Comparison of ENCODE assay signal across 9 cellular contexts in genomic region chr4:73221734-73222133, GRCh38. TPM values are rescaled to one million over a fixed set of nuclear protein-coding genes. Genes with fewer than 3 reads are reported as not detected.
A peak's percentile ranks its signal among the peaks of the same experiment; 100 is the strongest.
DNase-seq lines count a peak whose midpoint lies in the region; ATAC-seq and TF ChIP-seq lines count a peak whose summit lies in the region.
"Had no signal": no experiment of that assay in that cellular context is flagged by ENCODE, and none has a peak within 500 bp of the region (broad histone marks: within the 10 kb centered on the region; RNA-seq: fewer than 3 reads in every experiment).

No MANE protein-coding gene starts in this region.

- POLR2A ChIA-PET in CD4-positive, alpha-beta memory T cell (lab: Charles Lee; ENCODE audit: partially characterized antibody), result interaction anchor here (3.7 kb wide), 1 partner anchor 37 kb away, joined by 38 read pairs; the partner anchor contains the start of gene ANKRD17

- intact Hi-C loops in CD4-positive, alpha-beta memory T cell (cut with micrococcal nuclease), result no loop called here

- no peaks in the 10 kb centered on the region for H3K27me3 Mint-ChIP-seq in CD4-positive, alpha-beta memory T cell
- no peaks in the 10 kb centered on the region for H3K27me3 Mint-ChIP-seq in central memory CD8-positive, alpha-beta T cell
- H3K27me3 Mint-ChIP-seq in nephron (ENCODE audit: low read depth), result no peaks in the 10 kb centered on the region

- H3K4me3 ChIP-seq in CD4-positive, alpha-beta memory T cell (ENCODE audit: low read length in 2 of 2), result no peak overlapping the region
- peak overlapping the region; percentile 67 for H3K4me3 ChIP-seq in LNCaP clone FGC (ENCODE audit: low read depth, low read length)
- H3K4me3 ChIP-seq: lung had no signal

- H3K9me3 Mint-ChIP-seq in CD4-positive, alpha-beta memory T cell, result no peaks in the 10 kb centered on the region
- H3K9me3 Mint-ChIP-seq in central memory CD8-positive, alpha-beta T cell, result no peaks in the 10 kb centered on the region
- H3K9me3 Mint-ChIP-seq in nephron, result no peaks in the 10 kb centered on the region

- H3K4me1 Mint-ChIP-seq in CD4-positive, alpha-beta memory T cell, result peaks cover 25 to 58% (median 36%) of the 10 kb centered on the region in 4 donors
- H3K4me1 Mint-ChIP-seq in central memory CD8-positive, alpha-beta T cell, result peaks cover 39% of the 10 kb centered on the region
- H3K4me1 Mint-ChIP-seq in nephron, result peaks cover 26% of the 10 kb centered on the region

- no peak for TF ChIP-seq CTCF in LNCaP clone FGC (IDR thresholded peaks at IDR 0.05; ENCODE audit: control insufficient read depth, extremely low read depth, insufficient read depth)
- TF ChIP-seq CTCF in nephron (IDR thresholded peaks at IDR 0.05; ENCODE audit: unreplicated experiment in 3 of 3), result no peak
- no peak for TF ChIP-seq CTCF in GM13976 (IDR thresholded peaks at IDR 0.05; ENCODE audit: borderline replicate concordance, control extremely low read depth, extremely low read depth, insufficient read depth, missing control alignments)

- DNase-seq in CD4-positive, alpha-beta memory T cell, result no peak
- DNase-seq in LNCaP clone FGC (ENCODE audit: low read depth), result no peak
- DNase-seq in central memory CD8-positive, alpha-beta T cell (ENCODE audit: low spot score in 2 of 2), result no peak
- no peak for DNase-seq in GM13976 (ENCODE audit: low spot score)
- DNase-seq: body of pancreas had no signal

- no peaks in the 10 kb centered on the region for H3K36me3 ChIP-seq in CD4-positive, alpha-beta memory T cell (ENCODE audit: insufficient read depth, low read length)

- H3K4me3 Mint-ChIP-seq in CD4-positive, alpha-beta memory T cell, result peak overlapping the region in 7 of 8 donors; percentile 40 to 71 (median 56)
- peak overlapping the region; percentile 14 for H3K4me3 Mint-ChIP-seq in central memory CD8-positive, alpha-beta T cell
- H3K4me3 Mint-ChIP-seq in nephron, result peak overlapping the region; percentile 74 to 84 (median 79)

- in situ Hi-C loops in GM13976 (cut with MboI; ENCODE audit: low sequenced_read_pairs, unreplicated experiment), result no loop called here

- CTCF ChIA-PET in CD4-positive, alpha-beta memory T cell (lab: Charles Lee; ENCODE audit: partially characterized antibody), result interaction anchor here (1.4 kb wide), 1 partner anchor 35 kb away, joined by 3 read pairs; no protein-coding TSS in a partner anchor

- H3K27ac Mint-ChIP-seq in CD4-positive, alpha-beta memory T cell, result peak overlapping the region; percentile 44 to 93 (median 81)
- no peak overlapping the region for H3K27ac Mint-ChIP-seq in central memory CD8-positive, alpha-beta T cell (ENCODE audit: low read depth)
- peak overlapping the region in 2 of 3 experiments; percentile 63 to 68 for H3K27ac Mint-ChIP-seq in nephron

- ATAC-seq in central memory CD8-positive, alpha-beta T cell (replicated peaks; ENCODE audit: extremely low read depth, poor library complexity, severe bottlenecking), result no peak
- no peak for ATAC-seq in HG02970 (IDR thresholded peaks at IDR 0.05; ENCODE audit: low FRiP score, unreplicated experiment)
- no peak for ATAC-seq in HG03457 (IDR thresholded peaks at IDR 0.05; ENCODE audit: unreplicated experiment)

- no peak overlapping the region for H3K27ac ChIP-seq in CD4-positive, alpha-beta memory T cell (ENCODE audit: low read depth, low read length)

- H3K4me1 ChIP-seq in CD4-positive, alpha-beta memory T cell (ENCODE audit: insufficient read depth, low read length), result peaks cover 51% of the 10 kb centered on the region

- H3K27me3 ChIP-seq in CD4-positive, alpha-beta memory T cell (ENCODE audit: insufficient read depth, low read length), result no peaks in the 10 kb centered on the region
- H3K27me3 ChIP-seq: body of pancreas had no signal

- H3K9me3 ChIP-seq in CD4-positive, alpha-beta memory T cell (ENCODE audit: control insufficient read depth in 1 of 2, low read length in 2 of 2), result no peaks in the 10 kb centered on the region
- H3K9me3 ChIP-seq: body of pancreas had no signal

- H3K36me3 Mint-ChIP-seq in CD4-positive, alpha-beta memory T cell, result peaks cover 0 to 8% of the 10 kb centered on the region in 2 donors
- H3K36me3 Mint-ChIP-seq in central memory CD8-positive, alpha-beta T cell (ENCODE audit: insufficient read depth), result peaks cover 6% of the 10 kb centered on the region
- peaks cover 3% of the 10 kb centered on the region for H3K36me3 Mint-ChIP-seq in nephron (ENCODE audit: low read depth)

RNA-seq across cellular contexts. Expression of gene ANKRD17, which starts 36.9 kb away (rescaled TPM):
- total RNA-seq in CD4-positive, alpha-beta memory T cell, result 10 to 100 TPM; 58.4 to 58.7 TPM
- polyA plus RNA-seq in CD4-positive, alpha-beta memory T cell, result 10 to 100 TPM in 1 of 2 donors, 1 to 10 TPM in 1; 7.9 to 15.8 TPM

Comparison
In these comparisons a context has a peak if more than half of its experiments do, and no peak if none do; other contexts are left out.
1. H3K4me3 Mint-ChIP-seq: peak in every context shown above with its lines; median percentile 79 in nephron; 56 in CD4-positive, alpha-beta memory T cell; 14 in central memory CD8-positive, alpha-beta T cell.